ENCODE assay signal across 16 cellular contexts in the genomic region with DNA sequence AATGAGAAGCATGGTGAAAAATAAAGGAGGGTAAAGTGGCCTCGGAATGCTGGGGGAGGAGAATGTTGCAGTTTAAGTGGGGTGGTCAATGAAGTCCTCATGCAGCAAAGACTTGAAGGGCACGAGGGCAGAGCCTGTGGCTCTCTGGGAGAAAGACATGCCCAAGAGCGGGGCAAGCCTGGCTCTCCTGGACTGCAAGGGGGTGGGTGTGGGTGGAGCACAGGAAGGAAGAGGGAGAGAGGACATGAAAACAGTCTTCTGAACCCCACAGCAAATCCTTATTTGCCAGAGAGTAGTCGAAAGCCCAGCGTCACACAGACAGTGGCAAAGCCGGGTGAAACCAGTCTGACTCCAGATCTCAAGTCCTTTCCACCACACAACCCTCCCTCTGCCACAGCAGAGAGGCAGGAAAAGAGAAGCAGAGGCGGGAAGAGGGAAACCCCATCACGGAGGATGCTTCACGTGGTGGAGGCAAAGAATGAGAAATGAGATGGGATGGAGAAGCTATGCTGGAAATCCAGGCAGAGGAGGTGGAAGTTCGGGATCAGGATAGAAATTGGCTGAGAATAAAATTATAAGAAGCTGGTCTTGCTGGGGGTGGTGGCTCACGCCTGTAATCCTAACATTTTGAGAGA.
"Had no signal": no experiment of that assay in that cellular context is flagged by ENCODE, and none has a peak within 500 bp of the region (broad histone marks: within the 10 kb centered on the region; RNA-seq: fewer than 3 reads in every experiment).

No MANE protein-coding gene starts in this region.

- H3K27ac ChIP-seq: dorsolateral prefrontal cortex, suprapubic skin, upper lobe of left lung had no signal

- H3K4me3 Mint-ChIP-seq: naive thymus-derived CD4-positive, alpha-beta T cell; T-helper 2 cell treated with Interferon-gamma antibody and Interleukin-4, amounts not matched to agents 5 μg/mL and 100 μg/mL, for 36 hours had no signal

- H3K27ac Mint-ChIP-seq: T-helper 2 cell treated with Interferon-gamma antibody and Interleukin-4, amounts not matched to agents 5 μg/mL and 100 μg/mL, for 36 hours had no signal

- H3K4me3 ChIP-seq: dorsolateral prefrontal cortex, mucosa of descending colon, suprapubic skin, upper lobe of left lung had no signal

- FAIRE-seq: keratinocyte had no signal

- DNase-seq: activated CD4-positive, CD25-positive, alpha-beta regulatory T cell treated with anti-CD3 and anti-CD28 coated beads, Interleukin-2, amount 50 U/mL, for 72 hours; activated naive CD4-positive, alpha-beta T cell; activated T-cell treated with anti-CD3 and anti-CD28 coated beads for 4 hours; aorta; dorsolateral prefrontal cortex; mucosa of descending colon; naive thymus-derived CD4-positive, alpha-beta T cell; posterior cingulate gyrus; retina; stimulated activated CD4-positive, alpha-beta T cell treated with anti-CD3 and anti-CD28 coated beads, Interleukin-4, amount 100 ng/mL, for 4 hours; stimulated activated CD8-positive, alpha-beta memory T cell treated with anti-CD3 and anti-CD28 coated beads, Interleukin-4, amount 100 ng/mL, for 48 hours; stimulated activated naive CD4-positive, alpha-beta T cell treated with Interleukin-2 at 50 U/mL for 16 hours had no signal

- H3K9me3 Mint-ChIP-seq: T-helper 2 cell treated with Interferon-gamma antibody and Interleukin-4, amounts not matched to agents 5 μg/mL and 100 μg/mL, for 36 hours had no signal

- H3K9me3 ChIP-seq: mucosa of descending colon, suprapubic skin, upper lobe of left lung had no signal

- ATAC-seq: mucosa of descending colon; naive thymus-derived CD4-positive, alpha-beta T cell had no signal

- H3K27me3 ChIP-seq: dorsolateral prefrontal cortex, suprapubic skin, upper lobe of left lung had no signal
